ENCODE assay signal across 36 cellular contexts in the genomic region with DNA sequence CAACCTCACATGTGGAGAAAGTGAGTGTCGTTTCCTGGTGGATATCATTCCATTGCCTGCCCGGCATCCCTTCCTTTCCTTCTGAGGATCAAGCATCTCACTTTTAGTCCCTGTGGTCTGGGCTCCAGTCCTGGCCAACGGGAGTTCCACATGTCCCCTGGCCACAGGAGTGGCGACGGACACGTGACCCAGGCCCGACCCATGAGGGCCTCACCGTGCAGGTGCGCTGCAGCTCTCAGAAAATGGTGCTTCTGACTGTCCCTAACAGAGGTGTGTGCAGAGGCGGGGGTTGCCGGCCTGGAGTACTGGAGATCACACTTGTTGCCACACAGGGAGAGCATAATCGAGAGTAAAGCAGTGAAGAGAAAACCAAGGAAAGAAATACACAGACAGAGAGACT.
"Had no signal": no experiment of that assay in that cellular context is flagged by ENCODE, and none has a peak within 500 bp of the region (broad histone marks: within the 10 kb centered on the region; RNA-seq: fewer than 3 reads in every experiment).

No MANE protein-coding gene starts in this region.

- FAIRE-seq: astrocyte, colon, TTC549 had no signal

- H3K9me3 ChIP-seq: body of pancreas had no signal

- H3K27ac Mint-ChIP-seq: activated B cell treated with CpG ODN at 0.5 μM for 24 hours; activated CD4-positive, alpha-beta memory T cell treated with anti-CD3 and anti-CD28 coated beads, Interleukin-2, amount 10 ng/mL, durations not matched to agents 7 days and 5 days; activated CD4-positive, alpha-beta T cell treated with anti-CD3 and anti-CD28 coated beads for 36 hours; activated CD4-positive, alpha-beta T cell treated with anti-CD3 and anti-CD28 coated beads, Interleukin-2, amount 10 ng/mL, durations not matched to agents 7 days and 5 days; activated CD8-positive, alpha-beta memory T cell treated with anti-CD3 and anti-CD28 coated beads, Interleukin-2, amount 10 ng/mL, durations not matched to agents 7 days and 5 days; activated CD8-positive, alpha-beta T cell treated with anti-CD3 and anti-CD28 coated beads, Interleukin-2, amount 10 ng/mL, durations not matched to agents 7 days and 5 days; activated naive CD8-positive, alpha-beta T cell; activated naive CD8-positive, alpha-beta T cell treated with anti-CD3 and anti-CD28 coated beads, Interleukin-2, amount 10 ng/mL, durations not matched to agents 7 days and 5 days; activated naive CD8-positive, alpha-beta T cell treated with anti-CD3 and anti-CD28 coated beads, Interleukin-2, amount 50 U/mL, for 24 hours; activated T-cell treated with anti-CD3 and anti-CD28 coated beads, Interleukin-2, amount 50 U/mL, for 24 hours; activated T-helper 2 cell treated with anti-CD3 and anti-CD28 coated beads, Interferon-gamma antibody, Interleukin-2, Interleukin-4, amounts not matched to agents 10 μg/mL and 5 μg/mL and 100 μg/mL, durations not matched to agents 14 hours and 24 hours and 36 hours; T-helper 1 cell treated with Interleukin-12 subunit alpha and Interleukin-12 subunit beta and Interleukin-4 antibody, amounts not matched to agents 30 μg/mL and 1 μg/mL, for 36 hours; T-helper 2 cell treated with Interferon-gamma antibody and Interleukin-4, amounts not matched to agents 5 μg/mL and 100 μg/mL, for 36 hours had no signal

- H3K36me3 ChIP-seq: brain microvascular endothelial cell, breast epithelium had no signal

- H3K4me3 ChIP-seq: body of pancreas, breast epithelium had no signal

- H3K4me1 ChIP-seq: body of pancreas, breast epithelium had no signal

- H3K4me1 Mint-ChIP-seq: activated B cell treated with CpG ODN at 0.5 μM for 24 hours; activated CD4-positive, alpha-beta memory T cell treated with anti-CD3 and anti-CD28 coated beads, Interleukin-2, amount 10 ng/mL, durations not matched to agents 7 days and 5 days; activated CD4-positive, alpha-beta T cell treated with anti-CD3 and anti-CD28 coated beads for 36 hours; activated CD4-positive, alpha-beta T cell treated with anti-CD3 and anti-CD28 coated beads, Interleukin-2, amount 10 ng/mL, durations not matched to agents 7 days and 5 days; activated CD8-positive, alpha-beta memory T cell treated with anti-CD3 and anti-CD28 coated beads, Interleukin-2, amount 10 ng/mL, durations not matched to agents 7 days and 5 days; activated naive CD8-positive, alpha-beta T cell treated with anti-CD3 and anti-CD28 coated beads, Interleukin-2, amount 10 ng/mL, durations not matched to agents 7 days and 5 days; activated naive CD8-positive, alpha-beta T cell treated with anti-CD3 and anti-CD28 coated beads, Interleukin-2, amount 50 U/mL, for 24 hours had no signal

- H3K36me3 Mint-ChIP-seq: activated naive CD8-positive, alpha-beta T cell; activated naive CD8-positive, alpha-beta T cell treated with anti-CD3 and anti-CD28 coated beads, Interleukin-2, amount 10 ng/mL, durations not matched to agents 7 days and 5 days had no signal

- H3K27me3 ChIP-seq: body of pancreas, brain microvascular endothelial cell, breast epithelium had no signal

- DNase-seq: activated B cell treated with CpG ODN at 0.5 μM for 24 hours; activated CD4-positive, alpha-beta memory T cell treated with anti-CD3 and anti-CD28 coated beads, Interleukin-2, amount 10 ng/mL, durations not matched to agents 7 days and 5 days; activated CD4-positive, alpha-beta T cell treated with anti-CD3 and anti-CD28 coated beads for 36 hours; activated CD4-positive, alpha-beta T cell treated with anti-CD3 and anti-CD28 coated beads for 48 hours; activated CD4-positive, alpha-beta T cell treated with anti-CD3 and anti-CD28 coated beads, Interleukin-2, amount 10 ng/mL, durations not matched to agents 7 days and 5 days; activated CD4-positive, alpha-beta T cell treated with anti-CD3 and anti-CD28 coated beads, Interleukin-2, amount 50 U/mL, for 48 hours; activated CD4-positive, CD25-positive, alpha-beta regulatory T cell treated with anti-CD3 and anti-CD28 coated beads, Interleukin-2, amount 50 U/mL, for 72 hours; activated CD8-positive, alpha-beta memory T cell treated with anti-CD3 and anti-CD28 coated beads for 24 hours; activated CD8-positive, alpha-beta memory T cell treated with anti-CD3 and anti-CD28 coated beads, Interleukin-2, amount 10 ng/mL, durations not matched to agents 7 days and 5 days; activated CD8-positive, alpha-beta memory T cell treated with anti-CD3 and anti-CD28 coated beads, Interleukin-2, amount 50 U/mL, for 48 hours; activated CD8-positive, alpha-beta T cell treated with anti-CD3 and anti-CD28 coated beads, Interleukin-2, amount 10 ng/mL, durations not matched to agents 7 days and 5 days; activated effector memory CD4-positive, alpha-beta T cell treated with Interleukin-2 at 50 U/mL for 16 hours; activated gamma-delta T cell; activated naive CD4-positive, alpha-beta T cell treated with anti-CD3 and anti-CD28 coated beads, Interleukin-2, amount 50 U/mL, for 16 hours; activated naive CD4-positive, alpha-beta T cell treated with Interleukin-2 at 50 U/mL for 16 hours; activated naive CD8-positive, alpha-beta T cell treated with anti-CD3 and anti-CD28 coated beads, Interleukin-2, amount 10 ng/mL, durations not matched to agents 7 days and 5 days; activated naive CD8-positive, alpha-beta T cell treated with anti-CD3 and anti-CD28 coated beads, Interleukin-2, amount 50 U/mL, for 24 hours; activated T-cell treated with anti-CD3 and anti-CD28 coated beads, Interleukin-2, amount 50 U/mL, for 24 hours; activated T-cell treated with anti-CD3 and anti-CD28 coated beads, Interleukin-2, amount 50 U/mL, for 48 hours; amygdala; anterior cingulate cortex; body of pancreas; brain microvascular endothelial cell; central memory CD4-positive, alpha-beta T cell; T-helper 1 cell; T-helper 2 cell; T-helper 9 cell had no signal

- H3K27me3 Mint-ChIP-seq: activated B cell treated with CpG ODN at 0.5 μM for 24 hours; activated CD4-positive, alpha-beta memory T cell treated with anti-CD3 and anti-CD28 coated beads, Interleukin-2, amount 10 ng/mL, durations not matched to agents 7 days and 5 days; activated CD4-positive, alpha-beta T cell treated with anti-CD3 and anti-CD28 coated beads for 36 hours; activated CD4-positive, alpha-beta T cell treated with anti-CD3 and anti-CD28 coated beads, Interleukin-2, amount 10 ng/mL, durations not matched to agents 7 days and 5 days; activated CD8-positive, alpha-beta memory T cell treated with anti-CD3 and anti-CD28 coated beads, Interleukin-2, amount 10 ng/mL, durations not matched to agents 7 days and 5 days; activated naive CD8-positive, alpha-beta T cell; activated naive CD8-positive, alpha-beta T cell treated with anti-CD3 and anti-CD28 coated beads, Interleukin-2, amount 10 ng/mL, durations not matched to agents 7 days and 5 days; activated naive CD8-positive, alpha-beta T cell treated with anti-CD3 and anti-CD28 coated beads, Interleukin-2, amount 50 U/mL, for 24 hours; activated T-cell treated with anti-CD3 and anti-CD28 coated beads, Interleukin-2, amount 50 U/mL, for 24 hours had no signal

- ATAC-seq: activated CD4-positive, alpha-beta T cell treated with anti-CD3 and anti-CD28 coated beads for 36 hours; activated CD8-positive, alpha-beta memory T cell treated with anti-CD3 and anti-CD28 coated beads, Interleukin-2, amount 10 ng/mL, durations not matched to agents 7 days and 5 days; activated CD8-positive, alpha-beta T cell treated with anti-CD3 and anti-CD28 coated beads, Interleukin-2, amount 10 ng/mL, durations not matched to agents 7 days and 5 days; activated naive CD8-positive, alpha-beta T cell treated with anti-CD3 and anti-CD28 coated beads, Interleukin-2, amount 50 U/mL, for 24 hours; body of pancreas had no signal

- H3K27ac ChIP-seq: body of pancreas, brain microvascular endothelial cell, breast epithelium, VCaP had no signal

- H3K4me3 Mint-ChIP-seq: activated B cell treated with CpG ODN at 0.5 μM for 24 hours; activated CD4-positive, alpha-beta memory T cell treated with anti-CD3 and anti-CD28 coated beads, Interleukin-2, amount 10 ng/mL, durations not matched to agents 7 days and 5 days; activated CD4-positive, alpha-beta T cell treated with anti-CD3 and anti-CD28 coated beads for 36 hours; activated CD4-positive, alpha-beta T cell treated with anti-CD3 and anti-CD28 coated beads, Interleukin-2, amount 10 ng/mL, durations not matched to agents 7 days and 5 days; activated CD8-positive, alpha-beta memory T cell treated with anti-CD3 and anti-CD28 coated beads, Interleukin-2, amount 10 ng/mL, durations not matched to agents 7 days and 5 days; activated CD8-positive, alpha-beta T cell treated with anti-CD3 and anti-CD28 coated beads, Interleukin-2, amount 10 ng/mL, durations not matched to agents 7 days and 5 days; activated naive CD8-positive, alpha-beta T cell; activated naive CD8-positive, alpha-beta T cell treated with anti-CD3 and anti-CD28 coated beads, Interleukin-2, amount 10 ng/mL, durations not matched to agents 7 days and 5 days; activated naive CD8-positive, alpha-beta T cell treated with anti-CD3 and anti-CD28 coated beads, Interleukin-2, amount 50 U/mL, for 24 hours; activated T-cell treated with anti-CD3 and anti-CD28 coated beads, Interleukin-2, amount 50 U/mL, for 24 hours; T-helper 1 cell treated with Interleukin-12 subunit alpha and Interleukin-12 subunit beta and Interleukin-4 antibody, amounts not matched to agents 30 μg/mL and 1 μg/mL, for 36 hours; T-helper 2 cell treated with Interferon-gamma antibody and Interleukin-4, amounts not matched to agents 5 μg/mL and 100 μg/mL, for 36 hours had no signal
